9 cellular contexts compared by ENCODE assay signal in the genomic region with DNA sequence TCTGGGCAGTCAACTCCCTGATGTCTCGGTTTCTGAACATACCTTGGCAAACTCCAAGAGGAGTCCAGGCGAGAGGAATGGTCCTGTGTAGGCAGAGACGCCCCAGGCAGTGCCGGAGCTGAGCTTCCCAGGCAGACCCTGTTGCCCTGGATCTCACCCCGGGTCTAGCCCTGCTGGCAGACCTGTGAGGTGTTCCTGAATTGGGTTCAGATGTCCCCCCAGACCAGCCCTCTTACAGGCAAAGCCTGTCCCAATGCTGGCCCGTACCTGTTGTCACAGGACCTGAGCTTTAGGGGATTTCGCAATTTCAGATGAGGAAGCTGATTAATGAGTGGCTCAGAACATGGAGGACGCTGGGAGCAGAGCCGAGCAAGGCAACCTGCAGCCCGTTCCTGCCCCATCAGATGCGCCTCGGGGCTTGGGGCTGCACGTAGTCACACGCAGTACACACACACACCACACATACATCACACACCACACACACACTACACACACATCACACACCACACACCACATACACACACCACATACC. TPM values are rescaled to one million over a fixed set of nuclear protein-coding genes. Genes with fewer than 3 reads are reported as not detected.
DNase-seq lines count a peak whose midpoint lies in the region; ATAC-seq lines count a peak whose summit lies in the region.
"Had no signal": no experiment of that assay in that cellular context is flagged by ENCODE, and none has a peak within 500 bp of the region (broad histone marks: within the 10 kb centered on the region; RNA-seq: fewer than 3 reads in every experiment).

No MANE protein-coding gene starts in this region.

- 74 to 77% methylated on average over 11 to 13 of the region's 14 CpGs for WGBS in mesodermal cell (ENCODE audit: insufficient coverage in 2 of 2), 2 experiments

- no peaks in the 10 kb centered on the region for H3K36me3 ChIP-seq in mesodermal cell (ENCODE audit: control insufficient read depth, insufficient read depth, low read length)
- H3K36me3 ChIP-seq: heart left ventricle had no signal

- H3K27ac Mint-ChIP-seq in activated naive CD4-positive, alpha-beta T cell treated with anti-CD3 and anti-CD28 coated beads for 36 hours, result no peak overlapping the region

- no peak overlapping the region for H3K4me3 Mint-ChIP-seq in activated naive CD4-positive, alpha-beta T cell treated with anti-CD3 and anti-CD28 coated beads for 36 hours

- H3K4me1 Mint-ChIP-seq in activated naive CD4-positive, alpha-beta T cell treated with anti-CD3 and anti-CD28 coated beads for 36 hours (ENCODE audit: low read depth), result peaks cover 8% of the 10 kb centered on the region

- H3K9me3 Mint-ChIP-seq in activated naive CD4-positive, alpha-beta T cell treated with anti-CD3 and anti-CD28 coated beads for 36 hours, result no peaks in the 10 kb centered on the region

- intact Hi-C loops in activated naive CD4-positive, alpha-beta T cell treated with anti-CD3 and anti-CD28 coated beads for 36 hours (cut with micrococcal nuclease), result loop anchor here (2.0 to 5.0 kb wide), 6 partner anchors 40 to 378 kb away; a partner anchor contains a TSS

- CTCF ChIA-PET in activated naive CD4-positive, alpha-beta T cell treated with anti-CD3 and anti-CD28 coated beads for 36 hours (lab: Charles Lee), result interaction anchor here (0.6 to 1.2 kb wide), 2 partner anchors 22 to 286 kb away, joined by 3 to 4 read pairs; no protein-coding TSS in a partner anchor

- ATAC-seq in HG02970 (IDR thresholded peaks at IDR 0.05; ENCODE audit: low FRiP score, unreplicated experiment), result no peak

- peak overlapping the region; percentile 5 for H3K27ac ChIP-seq in mesodermal cell (ENCODE audit: low read depth, low read length, severe bottlenecking)
- H3K27ac ChIP-seq: heart left ventricle had no signal

- no peaks in the 10 kb centered on the region for H3K27me3 Mint-ChIP-seq in activated naive CD4-positive, alpha-beta T cell treated with anti-CD3 and anti-CD28 coated beads for 36 hours (ENCODE audit: low read depth)

- no peaks in the 10 kb centered on the region for H3K4me1 ChIP-seq in mesodermal cell (ENCODE audit: control insufficient read depth, insufficient read depth, low read length, poor library complexity, severe bottlenecking)

- no peaks in the 10 kb centered on the region for H3K9me3 ChIP-seq in mesodermal cell (ENCODE audit: control insufficient read depth, low read length)

- peak; percentile 48 for DNase-seq in H4 (ENCODE audit: low spot score)
- peak; percentile 24 for DNase-seq in RPMI8226
- peak; percentile 84 for DNase-seq in activated naive CD4-positive, alpha-beta T cell treated with anti-CD3 and anti-CD28 coated beads for 36 hours
- no peak for DNase-seq in COR-L47 (lab: John Stamatoyannopoulos, UW)
- no peak for DNase-seq in NCI-H524 treated with DMSO at 0.1 percent for 48 hours (lab: John Stamatoyannopoulos, UW)
- no peak for DNase-seq in cerebellar nuclear complex (lab: John Stamatoyannopoulos, UW)
- DNase-seq: heart left ventricle had no signal

- H3K36me3 Mint-ChIP-seq in activated naive CD4-positive, alpha-beta T cell treated with anti-CD3 and anti-CD28 coated beads for 36 hours (ENCODE audit: low read depth), result no peaks in the 10 kb centered on the region

- H3K4me3 ChIP-seq in mesodermal cell (ENCODE audit: extremely low read depth, insufficient read depth, low read length, poor library complexity, severe bottlenecking), result no peak overlapping the region
- H3K4me3 ChIP-seq: heart left ventricle had no signal

RNA-seq across cellular contexts. Expression of a gene that starts 38.5 kb away (rescaled TPM):
- 2.7 and 6.4 TPM in 2 replicates for total RNA-seq in H4 (2014; rRNA removed; shearing (Covaris generic))
- total RNA-seq in activated naive CD4-positive, alpha-beta T cell treated with anti-CD3 and anti-CD28 coated beads for 36 hours, result 1 to 10 TPM; 6.3 to 7.4 TPM
- polyA plus RNA-seq in mesodermal cell (2013, experiment 1 of 2), result 19.0 TPM
- polyA plus RNA-seq in mesodermal cell (2013, experiment 2 of 2), result 17.1 TPM

Comparison
In these comparisons a context has a peak if more than half of its experiments do, and no peak if none do; other contexts are left out.
1. DNase-seq: peak in H4 (single experiment), RPMI8226 (single experiment) and activated naive CD4-positive, alpha-beta T cell treated with anti-CD3 and anti-CD28 coated beads for 36 hours (single experiment); none in COR-L47 (single experiment), NCI-H524 treated with DMSO at 0.1 percent for 48 hours (single experiment) and cerebellar nuclear complex (0 of 2).